ENCODE assay signal across 8 cellular contexts in genomic region chr2:111897630-111897923, GRCh38. TPM values are rescaled to one million over a fixed set of nuclear protein-coding genes. Genes with fewer than 3 reads are reported as not detected.
DNase-seq lines count a peak whose midpoint lies in the region; ATAC-seq and TF ChIP-seq lines count a peak whose summit lies in the region.

No MANE protein-coding gene starts in this region.

- H3K27ac ChIP-seq in OCI-LY7 (ENCODE audit: low read depth, low read length, poor library complexity, severe bottlenecking) (no peak overlapping the region), esophagus muscularis mucosa (replicated peaks in 1 of 4) (peak overlapping the region; percentile 84 to 93 (median 89))

- no peak for TF ChIP-seq CTCF in OCI-LY7 (conservative IDR thresholded peaks at IDR 0.05; ENCODE audit: low read length)
- TF ChIP-seq CTCF in esophagus muscularis mucosa (IDR thresholded peaks at IDR 0.05) = no peak
- no peak for TF ChIP-seq CTCF in retinal pigment epithelial cell (conservative IDR thresholded peaks at IDR 0.05; ENCODE audit: low read depth, low read length)

- no peak for DNase-seq in OCI-LY7 (ENCODE audit: low spot score)
- DNase-seq in esophagus muscularis mucosa (ENCODE audit: extremely low spot score) = no peak
- DNase-seq in retinal pigment epithelial cell (ENCODE audit: low read depth) = no peak
- no peak for DNase-seq in NCI-H526 (lab: John Stamatoyannopoulos, UW)
- no peak for DNase-seq in AML-193 (lab: John Stamatoyannopoulos, UW)
- no peak for DNase-seq in UCSD-AML1 (lab: John Stamatoyannopoulos, UW; ENCODE audit: unreplicated experiment)

- TF ChIP-seq POLR2A in esophagus muscularis mucosa (IDR thresholded peaks at IDR 0.05; ENCODE audit: low read depth) = no peak

- no peak for TF ChIP-seq EP300 in esophagus muscularis mucosa (IDR thresholded peaks at IDR 0.05)

- no peaks in the 10 kb centered on the region for H3K79me2 ChIP-seq in OCI-LY7 (ENCODE audit: insufficient read depth, low read depth, low read length)

- 0% methylated on average over 7 of the region's 7 CpGs for WGBS in esophagus muscularis mucosa

- H3K4me3 ChIP-seq in OCI-LY7 (ENCODE audit: low read depth, low read length, poor library complexity, severe bottlenecking) = no peak overlapping the region
- H3K4me3 ChIP-seq in esophagus muscularis mucosa = peak overlapping the region; percentile 85 to 96 (median 93)
- H3K4me3 ChIP-seq in retinal pigment epithelial cell (ENCODE audit: low read length) = peak overlapping the region; percentile 76

- intact Hi-C loops in OCI-LY7 (cut with micrococcal nuclease; ENCODE audit: unreplicated experiment) = no loop called here
- intact Hi-C loops in esophagus muscularis mucosa (cut with DNase I) = loop anchor here (5.0 kb wide), 1 partner anchor 50 kb away; no protein-coding TSS in a partner anchor

- H3K4me2 ChIP-seq in OCI-LY7 (ENCODE audit: low read length) = peak overlapping the region; percentile 38; the same call in 1 of the 2 replicates

- H2AFZ ChIP-seq in OCI-LY7 (ENCODE audit: low read length) = no peak overlapping the region

- CTCF ChIA-PET in OCI-LY7 (lab: Charles Lee; ENCODE audit: unreplicated experiment) = no interaction called here

- no TSS peak for BruUV-seq in OCI-LY7 (replicated peaks; lab: Mats Ljungman, UMichigan)

- H4K20me1 ChIP-seq in OCI-LY7 (ENCODE audit: insufficient read depth, low read length) = no peaks in the 10 kb centered on the region

- H3K4me1 ChIP-seq in OCI-LY7 (ENCODE audit: insufficient read depth, low read length, poor library complexity, severe bottlenecking) = no peaks in the 10 kb centered on the region
- H3K4me1 ChIP-seq in esophagus muscularis mucosa = peaks cover 16 to 44% (median 39%) of the 10 kb centered on the region in 4 donors

- H3K27me3 ChIP-seq in esophagus muscularis mucosa = no peaks in the 10 kb centered on the region

- H3K36me3 ChIP-seq in OCI-LY7 (ENCODE audit: insufficient read depth, low read length) = no peaks in the 10 kb centered on the region
- H3K36me3 ChIP-seq in esophagus muscularis mucosa = no peaks in the 10 kb centered on the region

- ATAC-seq in GM18868 (IDR thresholded peaks at IDR 0.05; ENCODE audit: unreplicated experiment) = peak; percentile 33
- ATAC-seq in HG03354 (IDR thresholded peaks at IDR 0.05; ENCODE audit: poor library complexity, severe bottlenecking, unreplicated experiment) = no peak

- H3K9me2 ChIP-seq in OCI-LY7 (ENCODE audit: insufficient read depth, low read length) = no peaks in the 10 kb centered on the region

- POLR2A ChIA-PET in OCI-LY7 (lab: Charles Lee) = no interaction called here

- H3K9me3 ChIP-seq in OCI-LY7 (ENCODE audit: low read length) = no peaks in the 10 kb centered on the region
- no peaks in the 10 kb centered on the region for H3K9me3 ChIP-seq in esophagus muscularis mucosa

RNA-seq across cellular contexts. Expression of gene MERTK, which starts 0.8 kb away (rescaled TPM):
- 0.08 TPM in 1 of 2 replicates, not detected in the other for total RNA-seq in OCI-LY7 (2014; rRNA removed; shearing (Covaris generic))
- 0.22 and 0.38 TPM in 2 replicates for total RNA-seq in OCI-LY7 (2022)
- total RNA-seq in esophagus muscularis mucosa = 10 to 100 TPM; 19.9 to 31.0 (median 22.3) TPM

RNA-seq across cellular contexts. Expression of gene ANAPC1, which starts 13.6 kb away (rescaled TPM):
- 103 and 151 TPM in 2 replicates for total RNA-seq in OCI-LY7 (2014; rRNA removed; shearing (Covaris generic))
- 115 and 131 TPM in 2 replicates for total RNA-seq in OCI-LY7 (2022)
- total RNA-seq in esophagus muscularis mucosa = 10 to 100 TPM; 27.7 to 45.7 (median 39.7) TPM

Comparison
In these comparisons a context has a peak if more than half of its experiments do, and no peak if none do; other contexts are left out.
1. RNA of gene MERTK, which starts 0.8 kb away (total RNA-seq): 19.9 to 31.0 TPM in esophagus muscularis mucosa; 0.08 to 0.38 TPM in OCI-LY7; every median in the first group is over 10 times any median in the second.